In the genomic region with DNA sequence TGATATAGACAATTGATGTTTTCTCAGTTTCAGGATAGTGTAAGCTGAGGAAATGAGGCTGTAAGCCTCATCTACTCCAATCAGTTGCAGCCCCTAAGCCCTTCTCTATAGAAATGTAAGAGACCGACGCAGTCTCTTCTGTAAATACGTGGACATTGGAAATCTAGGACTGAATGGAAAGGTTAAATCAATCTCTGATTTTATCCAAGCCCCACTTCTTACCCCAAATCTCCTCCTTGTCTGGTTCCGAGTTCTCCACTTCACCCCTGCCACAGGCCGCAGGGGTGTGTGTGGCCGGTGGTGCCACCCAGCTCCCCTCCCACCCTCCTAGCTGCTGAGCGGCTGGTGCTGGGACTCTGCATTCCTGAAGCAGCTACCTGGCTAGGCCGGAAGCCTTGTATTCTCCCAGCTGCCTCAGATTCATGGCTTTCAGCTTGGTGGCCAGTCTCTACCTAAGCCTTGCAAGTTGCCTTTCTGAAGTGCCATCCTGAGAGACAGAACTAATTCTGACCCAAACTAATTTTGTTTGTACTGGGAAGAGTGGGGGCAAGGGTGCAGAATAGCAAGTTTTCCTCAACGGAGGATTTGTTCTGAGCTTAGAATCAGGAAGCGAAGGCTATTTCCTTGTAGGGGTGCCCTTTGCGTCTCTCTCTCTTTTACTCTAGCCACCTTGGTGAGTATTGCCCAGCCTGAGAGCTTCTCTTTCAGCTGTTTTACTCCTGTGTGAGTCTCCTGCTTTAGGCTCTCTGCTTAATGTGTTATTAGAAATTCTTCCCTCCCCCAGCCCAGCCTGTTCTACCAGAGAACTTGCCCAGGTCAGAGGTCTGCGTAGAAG, we compare ENCODE assay signal across 8 cellular contexts. TPM values are rescaled to one million over a fixed set of nuclear protein-coding genes. Genes with fewer than 3 reads are reported as not detected.
DNase-seq lines count a peak whose midpoint lies in the region; ATAC-seq and TF ChIP-seq lines count a peak whose summit lies in the region.

No MANE protein-coding gene starts in this region.

- ATAC-seq in HG02642 (IDR thresholded peaks at IDR 0.05; ENCODE audit: poor library complexity, unreplicated experiment) (peak; percentile 34), GM21576 (IDR thresholded peaks at IDR 0.05; ENCODE audit: unreplicated experiment) (no peak)
- peak; percentile 43 to 51 for ATAC-seq in activated T-cell treated with anti-CD3 and anti-CD28 coated beads, Interleukin-2, amount 50 U/mL, for 72 hours (replicated peaks in 1 of 2)

- H3K36me3 Mint-ChIP-seq in Caco-2 (ENCODE audit: insufficient read depth, unreplicated experiment), result no peaks in the 10 kb centered on the region
- H3K36me3 Mint-ChIP-seq in activated T-cell treated with anti-CD3 and anti-CD28 coated beads, Interleukin-2, amount 50 U/mL, for 72 hours (ENCODE audit: insufficient read depth in 2 of 2), result peaks cover 0 to 2% of the 10 kb centered on the region in 2 donors

- peaks cover 18% of the 10 kb centered on the region for H3K27me3 Mint-ChIP-seq in Caco-2 (ENCODE audit: insufficient read depth, unreplicated experiment)
- H3K27me3 Mint-ChIP-seq in activated T-cell treated with anti-CD3 and anti-CD28 coated beads, Interleukin-2, amount 50 U/mL, for 72 hours (ENCODE audit: low read depth), result peaks cover 5% of the 10 kb centered on the region

- no peaks in the 10 kb centered on the region for H3K27me3 ChIP-seq in Caco-2 (replicated peaks; ENCODE audit: control insufficient read depth, insufficient read depth, low read length)
- H3K27me3 ChIP-seq in left ventricle myocardium inferior (ENCODE audit: low read depth), result no peaks in the 10 kb centered on the region

- no peaks in the 10 kb centered on the region for H3K9me3 ChIP-seq in Caco-2
- H3K9me3 ChIP-seq in left ventricle myocardium inferior (replicated peaks), result no peaks in the 10 kb centered on the region

- CTCF ChIA-PET in Caco-2 (lab: Charles Lee), result interaction anchor here (0.6 to 1.0 kb wide), 2 partner anchors 44 to 751 kb away, joined by 3 to 5 read pairs; no protein-coding TSS in a partner anchor

- peaks cover 5% of the 10 kb centered on the region; the same call in 1 of the 2 replicates for H3K4me1 ChIP-seq in Caco-2
- peaks cover 20% of the 10 kb centered on the region for H3K4me1 ChIP-seq in left ventricle myocardium inferior

- no peak overlapping the region for H3K27ac Mint-ChIP-seq in Caco-2 (ENCODE audit: unreplicated experiment)
- H3K27ac Mint-ChIP-seq in activated T-cell treated with anti-CD3 and anti-CD28 coated beads, Interleukin-2, amount 50 U/mL, for 72 hours, result peak overlapping the region; percentile 94

- H3K4me3 ChIP-seq in Caco-2 (ENCODE audit: low read depth, low read length), result no peak overlapping the region
- H3K4me3 ChIP-seq in left ventricle myocardium inferior, result peak overlapping the region; percentile 70

- H3K27ac ChIP-seq in left ventricle myocardium inferior (replicated peaks), result peak overlapping the region; percentile 48

- no peaks in the 10 kb centered on the region for H3K9me3 Mint-ChIP-seq in Caco-2 (ENCODE audit: unreplicated experiment)
- no peaks in the 10 kb centered on the region for H3K9me3 Mint-ChIP-seq in activated T-cell treated with anti-CD3 and anti-CD28 coated beads, Interleukin-2, amount 50 U/mL, for 72 hours

- H3K4me3 Mint-ChIP-seq in Caco-2 (ENCODE audit: unreplicated experiment), result peak overlapping the region; percentile 54
- H3K4me3 Mint-ChIP-seq in activated T-cell treated with anti-CD3 and anti-CD28 coated beads, Interleukin-2, amount 50 U/mL, for 72 hours, result peak overlapping the region; percentile 88 to 100

- intact Hi-C loops in Caco-2 (cut with micrococcal nuclease; ENCODE audit: unreplicated experiment), result loop anchor here (2.0 kb wide), 1 partner anchor 45 kb away; no protein-coding TSS in a partner anchor
- intact Hi-C loops in left ventricle myocardium inferior (cut with micrococcal nuclease), result no loop called here

- DNase-seq in Caco-2 (no peak), left ventricle myocardium inferior (no peak), renal cortical epithelial cell (ENCODE audit: low read depth) (peak; percentile 11), NCI-H146 treated with DMSO at 0.1 percent for 48 hours (lab: John Stamatoyannopoulos, UW; ENCODE audit: unreplicated experiment) (no peak), cortex of kidney (lab: John Stamatoyannopoulos, UW) (no peak)
- peak in 1 of 2 donors; percentile 13 for DNase-seq in activated T-cell treated with anti-CD3 and anti-CD28 coated beads, Interleukin-2, amount 50 U/mL, for 72 hours

- BruUV-seq in Caco-2 (replicated peaks; lab: Mats Ljungman, UMichigan), result TSS peak; percentile 78

- TF ChIP-seq CTCF in Caco-2 (IDR thresholded peaks at IDR 0.05; ENCODE audit: insufficient read depth in 1 of 2, low read depth in 1 of 2, low read length in 1 of 2, severe bottlenecking in 1 of 2, unreplicated experiment in 1 of 2), result no peak
- no peak for TF ChIP-seq CTCF in left ventricle myocardium inferior (IDR thresholded peaks at IDR 0.05; ENCODE audit: borderline replicate concordance)

- POLR2A ChIA-PET in Caco-2 (lab: Charles Lee), result no interaction called here

- peaks cover 7% of the 10 kb centered on the region for H3K4me1 Mint-ChIP-seq in Caco-2 (ENCODE audit: low read depth, unreplicated experiment)
- peaks cover 19% of the 10 kb centered on the region for H3K4me1 Mint-ChIP-seq in activated T-cell treated with anti-CD3 and anti-CD28 coated beads, Interleukin-2, amount 50 U/mL, for 72 hours (ENCODE audit: low read depth)

- no peaks in the 10 kb centered on the region for H3K36me3 ChIP-seq in Caco-2 (ENCODE audit: control insufficient read depth, insufficient read depth, low read length)
- H3K36me3 ChIP-seq in left ventricle myocardium inferior, result peaks cover 27% of the 10 kb centered on the region

RNA-seq across cellular contexts. Expression of a gene that starts 0.7 kb away (rescaled TPM):
- total RNA-seq in Caco-2 (2022), result 1.3 and 1.6 TPM in 2 replicates
- 10 to 100 TPM; 14.2 to 19.0 TPM for total RNA-seq in activated T-cell treated with anti-CD3 and anti-CD28 coated beads, Interleukin-2, amount 50 U/mL, for 72 hours
- total RNA-seq in left ventricle myocardium inferior, result 4.6 TPM
- 32.1 and 45.7 TPM in 2 replicates for total RNA-seq in renal cortical epithelial cell
